In genomic region chr7:32977159-32977558, GRCh38 we compare ENCODE assay signal across 7 cellular contexts. TPM values are rescaled to one million over a fixed set of nuclear protein-coding genes. Genes with fewer than 3 reads are reported as not detected.
DNase-seq lines count a peak whose midpoint lies in the region; TF ChIP-seq lines count a peak whose summit lies in the region.
"Not testable (repeated sequence)": the region's sequence is repeated elsewhere in the genome, so short reads cannot be mapped to it uniquely, and the experiment has no call there.

No MANE protein-coding gene starts in this region.

- H3K27me3 ChIP-seq in adipocyte (replicated peaks; ENCODE audit: control insufficient read depth, insufficient read depth, low read length); neutrophil: not testable (repeated sequence)

- not testable (repeated sequence) for H3K9ac ChIP-seq in adipocyte (ENCODE audit: low read length)

- not testable (repeated sequence) for TF ChIP-seq CTCF in epithelial cell of esophagus (IDR thresholded peaks at IDR 0.05; ENCODE audit: insufficient read depth, low read depth, low read length, missing control alignments); fibroblast of villous mesenchyme (IDR thresholded peaks at IDR 0.05; ENCODE audit: insufficient read depth, low read depth, low read length); neutrophil (IDR thresholded peaks at IDR 0.05)

- peak overlapping the region; percentile 76 for H3K27ac ChIP-seq in neutrophil

- H3K4me3 ChIP-seq in adipocyte (ENCODE audit: low read length); epithelial cell of esophagus (ENCODE audit: low read length); fibroblast of villous mesenchyme (ENCODE audit: low read depth, low read length): not testable (repeated sequence)
- peak overlapping the region; percentile 8 to 24 for H3K4me3 ChIP-seq in neutrophil (ENCODE audit: low read depth in 1 of 2, low read length in 1 of 2)

- H3K9me3 ChIP-seq in adipocyte (ENCODE audit: control insufficient read depth, low read length); neutrophil: not testable (repeated sequence)

- peaks cover 15% of the 10 kb centered on the region for H3K36me3 ChIP-seq in adipocyte (ENCODE audit: control insufficient read depth, insufficient read depth, low read length, severe bottlenecking)
- not testable (repeated sequence) for H3K36me3 ChIP-seq in neutrophil

- DNase-seq in EH (ENCODE audit: low read depth) (peak; percentile 8), MV-4-11 (lab: John Stamatoyannopoulos, UW) (peak; percentile 11), adipocyte (ENCODE audit: low read depth) (peak; percentile 35), epithelial cell of esophagus (ENCODE audit: low read depth) (peak; percentile 95), fibroblast of villous mesenchyme (ENCODE audit: low read depth) (peak; percentile 35)
- peak; percentile 42 for DNase-seq in NK-92 treated with Interleukin-12 subunit alpha and Interleukin-12 subunit beta, amount 100 ng/mL, for 24 hours (lab: John Stamatoyannopoulos, UW)

- not testable (repeated sequence) for H3K4me1 ChIP-seq in adipocyte (ENCODE audit: control insufficient read depth, insufficient read depth, low read length)
- peaks cover 47 to 49% of the 10 kb centered on the region in 2 experiments for H3K4me1 ChIP-seq in neutrophil (ENCODE audit: control insufficient read depth in 1 of 2, insufficient read depth in 1 of 2, low read depth in 1 of 2, low read length in 1 of 2)

RNA-seq across cellular contexts. Expression of gene FKBP9, which starts 19.9 kb away (rescaled TPM):
- 224 and 265 TPM in 2 replicates for total RNA-seq in fibroblast of villous mesenchyme

Comparison
In these comparisons a context has a peak if more than half of its experiments do, and no peak if none do; other contexts are left out.
1. DNase-seq: peak in every context shown above with its lines; median percentile 95 in epithelial cell of esophagus; 42 in NK-92 treated with Interleukin-12 subunit alpha and Interleukin-12 subunit beta, amount 100 ng/mL, for 24 hours; 35 in adipocyte; 35 in fibroblast of villous mesenchyme; 11 in MV-4-11; 8 in EH.